ENCODE assay signal across 11 cellular contexts in genomic region chr14:91350483-91350812, GRCh38.
DNase-seq lines count a peak whose midpoint lies in the region; ATAC-seq and TF ChIP-seq lines count a peak whose summit lies in the region.
"Had no signal": no experiment of that assay in that cellular context is flagged by ENCODE, and none has a peak within 500 bp of the region (broad histone marks: within the 10 kb centered on the region; RNA-seq: fewer than 3 reads in every experiment).

No MANE protein-coding gene starts in this region.

- H3K4me2 ChIP-seq in OCI-LY7 (ENCODE audit: low read length): peak overlapping the region; percentile 87

- H3K4me3 ChIP-seq in GM12864 (ENCODE audit: low read depth, low read length) (peak overlapping the region; percentile 20), OCI-LY7 (ENCODE audit: low read depth, low read length, poor library complexity, severe bottlenecking) (peak overlapping the region; percentile 60), mucosa of rectum (ENCODE audit: low read length in 2 of 2) (peak overlapping the region in 1 of 2 donors; percentile 49), dorsolateral prefrontal cortex (peak overlapping the region in 5 of 59 donors; percentile 16 to 41 (median 20))

- H4K20me1 ChIP-seq in OCI-LY7 (ENCODE audit: insufficient read depth, low read length): no peaks in the 10 kb centered on the region; the same call in 1 of the 2 replicates

- H3K79me2 ChIP-seq in OCI-LY7 (ENCODE audit: insufficient read depth, low read depth, low read length): peaks cover 97% of the 10 kb centered on the region

- no peaks in the 10 kb centered on the region for H3K9me2 ChIP-seq in OCI-LY7 (ENCODE audit: insufficient read depth, low read length)

- peak overlapping the region; percentile 94 for H3K27ac ChIP-seq in OCI-LY7 (ENCODE audit: low read depth, low read length, poor library complexity, severe bottlenecking)
- H3K27ac ChIP-seq in mucosa of rectum (ENCODE audit: low read depth in 2 of 2, low read length in 2 of 2): peak overlapping the region; percentile 37 to 70
- no peak overlapping the region for H3K27ac ChIP-seq in dorsolateral prefrontal cortex
- H3K27ac ChIP-seq: thoracic aorta had no signal

- CTCF ChIA-PET in OCI-LY7 (lab: Charles Lee; ENCODE audit: unreplicated experiment): interaction anchor here (1.1 to 1.8 kb wide), 5 partner anchors 8 to 65 kb away, joined by 4 to 6 read pairs (median 6); no protein-coding TSS in a partner anchor

- no TSS peak for BruUV-seq in OCI-LY7 (replicated peaks; lab: Mats Ljungman, UMichigan)

- POLR2A ChIA-PET in OCI-LY7 (lab: Charles Lee): interaction anchor here (0.6 to 14.9 kb wide), 7 partner anchors 11 to 209 kb away, joined by 3 to 311 read pairs (median 8); partner anchors contain the start of gene CCDC88C

- H3K9ac ChIP-seq in mucosa of rectum (ENCODE audit: low read depth in 1 of 2, low read length in 2 of 2): no peak overlapping the region

- H3K4me1 ChIP-seq in OCI-LY7 (ENCODE audit: insufficient read depth, low read length, poor library complexity, severe bottlenecking) (peaks cover 97% of the 10 kb centered on the region), mucosa of rectum (ENCODE audit: control insufficient read depth in 2 of 2, insufficient read depth in 2 of 2, low read length in 2 of 2) (peaks cover 22 to 33% of the 10 kb centered on the region in 2 donors)

- peaks cover 50% of the 10 kb centered on the region; the same call in 1 of the 2 replicates for H3K36me3 ChIP-seq in OCI-LY7 (ENCODE audit: insufficient read depth, low read length)
- H3K36me3 ChIP-seq in mucosa of rectum (ENCODE audit: control insufficient read depth in 2 of 2, insufficient read depth in 2 of 2, low read length in 2 of 2): peaks cover 0 to 4% of the 10 kb centered on the region in 2 donors
- H3K36me3 ChIP-seq: thoracic aorta had no signal

- H3K27me3 ChIP-seq in mucosa of rectum (ENCODE audit: control insufficient read depth in 2 of 2, insufficient read depth in 2 of 2, low read length in 2 of 2) (no peaks in the 10 kb centered on the region), dorsolateral prefrontal cortex (peaks cover 0 to 4% (median 0%) of the 10 kb centered on the region in 45 donors)

- intact Hi-C loops in OCI-LY7 (cut with micrococcal nuclease; ENCODE audit: unreplicated experiment): no loop called here
- intact Hi-C loops in dorsolateral prefrontal cortex (cut with DNase I): no loop called here
- intact Hi-C loops in sciatic nerve (cut with DNase I): no loop called here

- ATAC-seq in GM21619 (IDR thresholded peaks at IDR 0.05; ENCODE audit: unreplicated experiment) (peak; percentile 1), sciatic nerve (no peak)

- H3K9me3 ChIP-seq in OCI-LY7 (ENCODE audit: low read length) (no peaks in the 10 kb centered on the region), mucosa of rectum (ENCODE audit: control insufficient read depth in 2 of 2, low read length in 2 of 2) (no peaks in the 10 kb centered on the region)
- H3K9me3 ChIP-seq: thoracic aorta had no signal

- DNase-seq in GM12864 (ENCODE audit: low read depth): no peak
- peak; percentile 11 for DNase-seq in OCI-LY7 (ENCODE audit: low spot score)
- no peak for DNase-seq in NCI-H1048 (lab: John Stamatoyannopoulos, UW)
- no peak for DNase-seq in dorsolateral prefrontal cortex
- no peak for DNase-seq in sciatic nerve (ENCODE audit: low spot score)
- no peak for DNase-seq in GM20000 (ENCODE audit: low spot score)
- DNase-seq: NCI-H1436 treated with DMSO at 0.1 percent for 48 hours, SW 1271 had no signal

- H2AFZ ChIP-seq in OCI-LY7 (ENCODE audit: low read length): no peak overlapping the region

- TF ChIP-seq CTCF in GM12864 (IDR thresholded peaks at IDR 0.05; ENCODE audit: low read depth, low read length, missing control alignments) (no peak), OCI-LY7 (conservative IDR thresholded peaks at IDR 0.05; ENCODE audit: low read length) (no peak), dorsolateral prefrontal cortex (IDR thresholded peaks at IDR 0.05 in 54 of 56, conservative IDR thresholded peaks at IDR 0.05 in 2 of 56; ENCODE audit: low read depth in 1 of 56, partially characterized antibody in 56 of 56) (no peak), GM20000 (IDR thresholded peaks at IDR 0.05; ENCODE audit: extremely low read depth, missing control alignments) (no peak)

Comparison
In these comparisons a context has a peak if more than half of its experiments do, and no peak if none do; other contexts are left out.
1. H3K27ac ChIP-seq: peak in OCI-LY7 (single experiment) and mucosa of rectum (2 of 2); none in dorsolateral prefrontal cortex (0 of 59).